In the genomic region with DNA sequence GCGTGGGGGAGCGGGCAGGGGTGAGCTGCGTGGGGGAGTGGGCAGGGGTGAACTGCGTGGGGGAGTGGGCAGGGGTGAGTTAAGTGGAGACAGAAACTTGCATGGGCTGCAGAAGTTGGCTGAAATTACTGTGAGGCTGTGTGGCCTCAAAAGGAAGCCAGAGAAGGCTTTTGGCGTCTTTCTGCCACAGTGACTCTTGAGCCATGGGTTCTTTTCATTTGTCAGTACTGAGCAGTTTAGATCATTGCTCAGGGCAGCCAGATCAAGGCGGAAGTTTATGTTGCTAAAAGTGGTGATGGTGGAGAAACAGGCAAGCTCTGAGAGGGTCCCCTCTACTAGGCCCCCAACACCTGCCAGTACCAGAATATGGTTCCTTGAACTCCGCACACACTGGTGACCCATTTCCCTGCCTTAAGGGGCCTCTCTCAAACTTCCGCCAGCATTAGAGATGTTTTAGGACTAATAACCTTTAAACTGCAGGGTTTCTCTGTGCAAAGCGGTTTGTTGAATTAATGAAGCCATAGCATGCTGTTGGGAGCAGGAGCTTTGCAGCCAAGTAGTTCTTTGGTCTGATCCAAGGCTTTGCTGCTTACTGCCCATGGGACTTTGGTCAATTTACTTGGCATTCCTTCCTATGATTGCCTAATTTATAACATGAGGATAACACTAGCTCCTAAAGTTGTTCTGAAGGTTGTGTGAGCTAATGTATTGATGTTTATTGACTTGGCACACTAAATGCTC, we compare ENCODE assay signal across 20 cellular contexts. TPM values are rescaled to one million over a fixed set of nuclear protein-coding genes. Genes with fewer than 3 reads are reported as not detected.
DNase-seq lines count a peak whose midpoint lies in the region; ATAC-seq and TF ChIP-seq lines count a peak whose summit lies in the region.
"Had no signal": no experiment of that assay in that cellular context is flagged by ENCODE, and none has a peak within 500 bp of the region (broad histone marks: within the 10 kb centered on the region; RNA-seq: fewer than 3 reads in every experiment).

No MANE protein-coding gene starts in this region.

- CTCF ChIA-PET in OCI-LY7 (lab: Charles Lee; ENCODE audit: unreplicated experiment) = interaction anchor here (1.2 to 2.0 kb wide), 3 partner anchors 9 to 80 kb away, joined by 3 to 5 read pairs (median 4); no protein-coding TSS in a partner anchor

- TF ChIP-seq CTCF in OCI-LY7 (conservative IDR thresholded peaks at IDR 0.05; ENCODE audit: low read length) = no peak
- TF ChIP-seq CTCF in fibroblast of mammary gland (conservative IDR thresholded peaks at IDR 0.05; ENCODE audit: control insufficient read depth, insufficient read depth, low read depth, low read length) = no peak

- peak overlapping the region; percentile 78 for H2AFZ ChIP-seq in OCI-LY7 (ENCODE audit: low read length)

- no peak overlapping the region for H3K9ac ChIP-seq in BLaER1 treated with 17β-estradiol and CSF1 and Interleukin-3, amounts not matched to agents 10 nM and 100 nM

- H3K27ac ChIP-seq in BLaER1 treated with 17β-estradiol and CSF1 and Interleukin-3, amounts not matched to agents 10 nM and 100 nM = peak overlapping the region in 6 of 11 experiments; percentile 46 to 81 (median 78); a peak in 7 of 22 replicates
- no peak overlapping the region for H3K27ac ChIP-seq in OCI-LY7 (ENCODE audit: low read depth, low read length, poor library complexity, severe bottlenecking)
- H3K27ac ChIP-seq: RWPE1 had no signal

- no TSS peak for BruUV-seq in OCI-LY7 (replicated peaks; lab: Mats Ljungman, UMichigan)

- intact Hi-C loops in OCI-LY7 (cut with micrococcal nuclease; ENCODE audit: unreplicated experiment) = no loop called here

- POLR2A ChIA-PET in OCI-LY7 (lab: Charles Lee) = interaction anchor here (0.6 to 3.0 kb wide), 5 partner anchors 9 to 788 kb away, joined by 5 to 13 read pairs (median 8); no protein-coding TSS in a partner anchor

- H3K4me2 ChIP-seq in BLaER1 treated with 17β-estradiol and CSF1 and Interleukin-3, amounts not matched to agents 10 nM and 100 nM = peak overlapping the region; percentile 70 to 91 (median 83)
- peak overlapping the region; percentile 28 for H3K4me2 ChIP-seq in OCI-LY7 (ENCODE audit: low read length)

- H3K36me3 ChIP-seq in BLaER1 treated with 17β-estradiol and CSF1 and Interleukin-3, amounts not matched to agents 10 nM and 100 nM = peaks cover 0 to 15% (median 0%) of the 10 kb centered on the region in 11 experiments; a peak in 3 of 22 replicates
- no peaks in the 10 kb centered on the region for H3K36me3 ChIP-seq in OCI-LY7 (ENCODE audit: insufficient read depth, low read length)

- H3K9me2 ChIP-seq in OCI-LY7 (ENCODE audit: insufficient read depth, low read length) = no peaks in the 10 kb centered on the region

- DNase-seq in OCI-LY7 (ENCODE audit: low spot score) (peak; percentile 26), fibroblast of mammary gland (ENCODE audit: low read depth) (peak; percentile 64), skeletal muscle cell (ENCODE audit: low read depth) (peak; percentile 60), D341Med (ENCODE audit: low spot score) (no peak)
- DNase-seq in effector CD8-positive, alpha-beta T cell (lab: John Stamatoyannopoulos, UW) = no peak
- DNase-seq: Calu3, DMS153, DND-41, HCEC 1CT, NCI-H1105, NCI-H1436 treated with DMSO at 0.1 percent for 48 hours, NCI-H187 treated with DMSO at 0.1 percent for 48 hours, NCI-H2171 treated with DMSO at 0.1 percent for 48 hours, NCI-H524 treated with DMSO at 0.1 percent for 48 hours, NCI-H774, SHP77 had no signal

- H3K79me2 ChIP-seq in OCI-LY7 (ENCODE audit: insufficient read depth, low read depth, low read length) = no peaks in the 10 kb centered on the region

- no peak overlapping the region for H3K4me3 ChIP-seq in BLaER1 treated with 17β-estradiol and CSF1 and Interleukin-3, amounts not matched to agents 10 nM and 100 nM
- H3K4me3 ChIP-seq in OCI-LY7 (ENCODE audit: low read depth, low read length, poor library complexity, severe bottlenecking) = no peak overlapping the region
- H3K4me3 ChIP-seq in fibroblast of mammary gland (ENCODE audit: control insufficient read depth, low read depth, low read length) = no peak overlapping the region
- no peak overlapping the region for H3K4me3 ChIP-seq in skeletal muscle cell (ENCODE audit: low read depth, low read length)

- H3K4me1 ChIP-seq in BLaER1 treated with 17β-estradiol and CSF1 and Interleukin-3, amounts not matched to agents 10 nM and 100 nM = peaks cover 53 to 74% (median 60%) of the 10 kb centered on the region in 10 experiments
- H3K4me1 ChIP-seq in OCI-LY7 (ENCODE audit: insufficient read depth, low read length, poor library complexity, severe bottlenecking) = peaks cover 42% of the 10 kb centered on the region

- no peaks in the 10 kb centered on the region for H4K20me1 ChIP-seq in BLaER1 treated with 17β-estradiol and CSF1 and Interleukin-3, amounts not matched to agents 10 nM and 100 nM
- H4K20me1 ChIP-seq in OCI-LY7 (ENCODE audit: insufficient read depth, low read length) = no peaks in the 10 kb centered on the region

- ATAC-seq in HG02623 (IDR thresholded peaks at IDR 0.05; ENCODE audit: unreplicated experiment) = no peak
- ATAC-seq: Panc1 had no signal

- H3K27me3 ChIP-seq in BLaER1 treated with 17β-estradiol and CSF1 and Interleukin-3, amounts not matched to agents 10 nM and 100 nM = no peaks in the 10 kb centered on the region

- H3K9me3 ChIP-seq in BLaER1 treated with 17β-estradiol and CSF1 and Interleukin-3, amounts not matched to agents 10 nM and 100 nM (replicated peaks in 1 of 11) = peaks cover 0 to 5% (median 0%) of the 10 kb centered on the region in 11 experiments; a peak in 3 of 22 replicates
- H3K9me3 ChIP-seq in OCI-LY7 (ENCODE audit: low read length) = no peaks in the 10 kb centered on the region

RNA-seq across cellular contexts. Expression of gene RNF175, which starts 34.6 kb away (rescaled TPM):
- not detected in 2 replicates for total RNA-seq in OCI-LY7 (2014; rRNA removed; shearing (Covaris generic))
- total RNA-seq in OCI-LY7 (2022) = 0.25 and 0.33 TPM in 2 replicates

RNA-seq across cellular contexts. Expression of gene TLR2, which starts 41.2 kb away (rescaled TPM):
- total RNA-seq in OCI-LY7 (2014; rRNA removed; shearing (Covaris generic)) = 0.28 and 1.5 TPM in 2 replicates
- not detected in 2 replicates for total RNA-seq in OCI-LY7 (2022)

Comparison
In these comparisons a context has a peak if more than half of its experiments do, and no peak if none do; other contexts are left out.
1. DNase-seq: peak in OCI-LY7 (single experiment), fibroblast of mammary gland (single experiment) and skeletal muscle cell (single experiment); none in effector CD8-positive, alpha-beta T cell (single experiment) and D341Med (single experiment).